ENCODE assay signal across 9 cellular contexts in genomic region chr5:159034083-159034824, GRCh38.
DNase-seq lines count a peak whose midpoint lies in the region; ATAC-seq lines count a peak whose summit lies in the region.
"Had no signal": no experiment of that assay in that cellular context is flagged by ENCODE, and none has a peak within 500 bp of the region (broad histone marks: within the 10 kb centered on the region; RNA-seq: fewer than 3 reads in every experiment).

No MANE protein-coding gene starts in this region.

- no peaks in the 10 kb centered on the region for H3K9me2 ChIP-seq in Karpas-422 (replicated peaks; ENCODE audit: insufficient read depth, low read length)

- POLR2A ChIA-PET in activated CD8-positive, alpha-beta T cell treated with anti-CD3 and anti-CD28 coated beads, Interleukin-2, amount 10 ng/mL, durations not matched to agents 7 days and 5 days (lab: Charles Lee): no interaction called here

- peaks cover 66% of the 10 kb centered on the region for H3K4me1 ChIP-seq in Karpas-422 (ENCODE audit: low read length)

- H3K27me3 Mint-ChIP-seq in activated naive CD8-positive, alpha-beta T cell treated with anti-CD3 and anti-CD28 coated beads for 36 hours: peaks cover 6% of the 10 kb centered on the region
- peaks cover 24% of the 10 kb centered on the region for H3K27me3 Mint-ChIP-seq in activated CD8-positive, alpha-beta T cell treated with anti-CD3 and anti-CD28 coated beads, Interleukin-2, amount 10 ng/mL, durations not matched to agents 7 days and 5 days (ENCODE audit: low read depth)
- peaks cover 20% of the 10 kb centered on the region for H3K27me3 Mint-ChIP-seq in T-helper 2 cell treated with Interferon-gamma antibody and Interleukin-4, amounts not matched to agents 5 μg/mL and 100 μg/mL, for 36 hours (ENCODE audit: low read depth)

- ATAC-seq in GM21423 (IDR thresholded peaks at IDR 0.05; ENCODE audit: unreplicated experiment): peak; percentile 68
- ATAC-seq in activated CD8-positive, alpha-beta T cell treated with anti-CD3 and anti-CD28 coated beads, Interleukin-2, amount 10 ng/mL, durations not matched to agents 7 days and 5 days: no peak

- no peaks in the 10 kb centered on the region for H3K36me3 Mint-ChIP-seq in activated naive CD8-positive, alpha-beta T cell treated with anti-CD3 and anti-CD28 coated beads for 36 hours
- no peaks in the 10 kb centered on the region for H3K36me3 Mint-ChIP-seq in activated CD8-positive, alpha-beta T cell treated with anti-CD3 and anti-CD28 coated beads, Interleukin-2, amount 10 ng/mL, durations not matched to agents 7 days and 5 days (ENCODE audit: low read depth)
- no peaks in the 10 kb centered on the region for H3K36me3 Mint-ChIP-seq in T-helper 2 cell treated with Interferon-gamma antibody and Interleukin-4, amounts not matched to agents 5 μg/mL and 100 μg/mL, for 36 hours (ENCODE audit: low read depth)

- no peaks in the 10 kb centered on the region for H3K9me3 Mint-ChIP-seq in activated naive CD8-positive, alpha-beta T cell treated with anti-CD3 and anti-CD28 coated beads for 36 hours
- no peaks in the 10 kb centered on the region for H3K9me3 Mint-ChIP-seq in activated CD8-positive, alpha-beta T cell treated with anti-CD3 and anti-CD28 coated beads, Interleukin-2, amount 10 ng/mL, durations not matched to agents 7 days and 5 days (ENCODE audit: insufficient read depth)
- no peaks in the 10 kb centered on the region for H3K9me3 Mint-ChIP-seq in T-helper 2 cell treated with Interferon-gamma antibody and Interleukin-4, amounts not matched to agents 5 μg/mL and 100 μg/mL, for 36 hours

- no peak overlapping the region for H3K27ac Mint-ChIP-seq in activated naive CD8-positive, alpha-beta T cell treated with anti-CD3 and anti-CD28 coated beads for 36 hours
- H3K27ac Mint-ChIP-seq in activated CD8-positive, alpha-beta T cell treated with anti-CD3 and anti-CD28 coated beads, Interleukin-2, amount 10 ng/mL, durations not matched to agents 7 days and 5 days: no peak overlapping the region
- H3K27ac Mint-ChIP-seq in T-helper 2 cell treated with Interferon-gamma antibody and Interleukin-4, amounts not matched to agents 5 μg/mL and 100 μg/mL, for 36 hours: no peak overlapping the region

- peak overlapping the region; percentile 58 for H3K27ac ChIP-seq in Karpas-422 (ENCODE audit: low read length)

- no peaks in the 10 kb centered on the region; the same call in 1 of the 2 replicates for H3K9me3 ChIP-seq in Karpas-422 (ENCODE audit: low read length)
- H3K9me3 ChIP-seq: adrenal gland had no signal

- peaks cover 82% of the 10 kb centered on the region for H3K79me2 ChIP-seq in Karpas-422 (ENCODE audit: low read length)

- H3K27me3 ChIP-seq in Karpas-422 (ENCODE audit: low read length): no peaks in the 10 kb centered on the region
- H3K27me3 ChIP-seq: adrenal gland had no signal

- no peak overlapping the region for H3K9ac ChIP-seq in Karpas-422 (ENCODE audit: low read length)

- no peak overlapping the region for H3K4me2 ChIP-seq in Karpas-422 (ENCODE audit: low read depth, low read length, poor library complexity, severe bottlenecking)

- H4K20me1 ChIP-seq in Karpas-422 (ENCODE audit: insufficient read depth, low read depth, low read length): no peaks in the 10 kb centered on the region

- H3K4me1 Mint-ChIP-seq in activated naive CD8-positive, alpha-beta T cell treated with anti-CD3 and anti-CD28 coated beads for 36 hours: peaks cover 3% of the 10 kb centered on the region
- no peaks in the 10 kb centered on the region for H3K4me1 Mint-ChIP-seq in activated CD8-positive, alpha-beta T cell treated with anti-CD3 and anti-CD28 coated beads, Interleukin-2, amount 10 ng/mL, durations not matched to agents 7 days and 5 days (ENCODE audit: low read depth)
- H3K4me1 Mint-ChIP-seq in T-helper 2 cell treated with Interferon-gamma antibody and Interleukin-4, amounts not matched to agents 5 μg/mL and 100 μg/mL, for 36 hours (ENCODE audit: low read depth): no peaks in the 10 kb centered on the region

- no peak overlapping the region for H3K4me3 ChIP-seq in Karpas-422 (ENCODE audit: low read length)
- H3K4me3 ChIP-seq: adrenal gland had no signal

- DNase-seq in Daoy (ENCODE audit: low read depth): peak; percentile 51
- DNase-seq in Karpas-422: no peak
- DNase-seq in islet precursor cell: peak; percentile 28
- no peak for DNase-seq in activated naive CD8-positive, alpha-beta T cell treated with anti-CD3 and anti-CD28 coated beads for 36 hours
- no peak for DNase-seq in activated CD8-positive, alpha-beta T cell treated with anti-CD3 and anti-CD28 coated beads, Interleukin-2, amount 10 ng/mL, durations not matched to agents 7 days and 5 days
- DNase-seq in NCI-H748 treated with DMSO at 0.1 percent for 48 hours (lab: John Stamatoyannopoulos, UW): no peak
- DNase-seq in T-helper 2 cell treated with Interferon-gamma antibody and Interleukin-4, amounts not matched to agents 5 μg/mL and 100 μg/mL, for 36 hours (ENCODE audit: low spot score): no peak

- peaks cover 45% of the 10 kb centered on the region for H3K36me3 ChIP-seq in Karpas-422 (ENCODE audit: insufficient read depth, low read length)
- H3K36me3 ChIP-seq: adrenal gland had no signal

- CTCF ChIA-PET in activated CD8-positive, alpha-beta T cell treated with anti-CD3 and anti-CD28 coated beads, Interleukin-2, amount 10 ng/mL, durations not matched to agents 7 days and 5 days (lab: Charles Lee): no interaction called here

- no peak overlapping the region for H2AFZ ChIP-seq in Karpas-422 (ENCODE audit: low read length)

- no peak overlapping the region for H3K4me3 Mint-ChIP-seq in activated naive CD8-positive, alpha-beta T cell treated with anti-CD3 and anti-CD28 coated beads for 36 hours
- H3K4me3 Mint-ChIP-seq in activated CD8-positive, alpha-beta T cell treated with anti-CD3 and anti-CD28 coated beads, Interleukin-2, amount 10 ng/mL, durations not matched to agents 7 days and 5 days: no peak overlapping the region
- H3K4me3 Mint-ChIP-seq in T-helper 2 cell treated with Interferon-gamma antibody and Interleukin-4, amounts not matched to agents 5 μg/mL and 100 μg/mL, for 36 hours: no peak overlapping the region

Comparison
In these comparisons a context has a peak if more than half of its experiments do, and no peak if none do; other contexts are left out.
1. DNase-seq: peak in Daoy (single experiment) and islet precursor cell (single experiment); none in Karpas-422 (single experiment), activated naive CD8-positive, alpha-beta T cell treated with anti-CD3 and anti-CD28 coated beads for 36 hours (single experiment), activated CD8-positive, alpha-beta T cell treated with anti-CD3 and anti-CD28 coated beads, Interleukin-2, amount 10 ng/mL, durations not matched to agents 7 days and 5 days (single experiment), NCI-H748 treated with DMSO at 0.1 percent for 48 hours (single experiment) and T-helper 2 cell treated with Interferon-gamma antibody and Interleukin-4, amounts not matched to agents 5 μg/mL and 100 μg/mL, for 36 hours (single experiment).